ENCODE assay signal across 33 cellular contexts in the genomic region with DNA sequence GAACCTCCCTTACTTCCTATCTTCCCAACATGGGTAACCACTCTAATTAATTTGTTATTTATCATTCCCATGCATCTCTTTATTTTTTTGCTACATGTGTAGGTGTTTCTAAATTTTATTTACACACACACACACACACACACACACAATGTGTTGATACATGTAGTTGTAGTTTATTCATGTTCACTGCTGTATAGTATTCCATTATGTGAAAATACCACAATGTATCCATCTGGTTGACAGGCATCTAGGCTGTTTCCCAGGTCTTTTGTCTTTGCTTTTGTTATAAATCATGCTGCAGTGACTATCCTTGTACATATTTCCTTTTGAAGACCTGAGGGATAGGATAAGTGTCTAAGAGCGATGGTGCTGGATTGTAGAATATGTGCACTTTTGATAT.
"Had no signal": no experiment of that assay in that cellular context is flagged by ENCODE, and none has a peak within 500 bp of the region (broad histone marks: within the 10 kb centered on the region; RNA-seq: fewer than 3 reads in every experiment).

No MANE protein-coding gene starts in this region.

- H3K27me3 ChIP-seq: adrenal gland, ascending aorta, body of pancreas, brain microvascular endothelial cell, cardiac muscle cell had no signal

- H3K27ac ChIP-seq: adrenal gland, ascending aorta, body of pancreas, brain microvascular endothelial cell, breast epithelium, cardiac muscle cell had no signal

- H3K4me3 ChIP-seq: adrenal gland, ascending aorta, body of pancreas, breast epithelium, cardiac muscle cell had no signal

- H3K9me3 ChIP-seq: adrenal gland, ascending aorta, body of pancreas, breast epithelium had no signal

- DNase-seq: activated effector memory CD4-positive, alpha-beta T cell treated with Interleukin-2 at 50 U/mL for 16 hours; activated gamma-delta T cell; activated gamma-delta T cell treated with Interleukin-2 at 50 U/mL for 16 hours; activated naive CD4-positive, alpha-beta T cell; activated naive CD4-positive, alpha-beta T cell treated with anti-CD3 and anti-CD28 coated beads for 36 hours; activated naive CD4-positive, alpha-beta T cell treated with anti-CD3 and anti-CD28 coated beads, Interleukin-2, amount 10 ng/mL, durations not matched to agents 7 days and 5 days; activated naive CD4-positive, alpha-beta T cell treated with anti-CD3 and anti-CD28 coated beads, Interleukin-2, amount 50 U/mL, for 16 hours; activated naive CD4-positive, alpha-beta T cell treated with Interleukin-2 at 50 U/mL for 16 hours; activated naive CD8-positive, alpha-beta T cell treated with anti-CD3 and anti-CD28 coated beads for 36 hours; activated naive CD8-positive, alpha-beta T cell treated with anti-CD3 and anti-CD28 coated beads, Interleukin-2, amount 10 ng/mL, durations not matched to agents 7 days and 5 days; activated naive CD8-positive, alpha-beta T cell treated with anti-CD3 and anti-CD28 coated beads, Interleukin-2, amount 50 U/mL, for 24 hours; activated T-cell treated with anti-CD3 and anti-CD28 coated beads, Interleukin-2, amount 50 U/mL, for 1 hour; activated T-cell treated with anti-CD3 and anti-CD28 coated beads, Interleukin-2, amount 50 U/mL, for 24 hours; activated T-cell treated with anti-CD3 and anti-CD28 coated beads, Interleukin-2, amount 50 U/mL, for 4 hours; activated T-cell treated with anti-CD3 and anti-CD28 coated beads, Interleukin-2, amount 50 U/mL, for 48 hours; activated T-cell treated with anti-CD3 and anti-CD28 coated beads, Interleukin-2, amount 50 U/mL, for 72 hours; adrenal gland; amniotic stem cell; amygdala; anterior cingulate cortex; aorta; body of pancreas; brain microvascular endothelial cell; caudate nucleus; central memory CD4-positive, alpha-beta T cell; cerebellar nuclear complex had no signal

- H3K36me3 ChIP-seq: adrenal gland, ascending aorta, brain microvascular endothelial cell, breast epithelium, cardiac muscle cell had no signal

- H3K4me1 ChIP-seq: adrenal gland, ascending aorta, body of pancreas, breast epithelium had no signal

- FAIRE-seq: astrocyte, bronchial epithelial cell had no signal

- ATAC-seq: activated naive CD4-positive, alpha-beta T cell treated with anti-CD3 and anti-CD28 coated beads, Interleukin-2, amount 50 U/mL, for 72 hours; activated naive CD8-positive, alpha-beta T cell treated with anti-CD3 and anti-CD28 coated beads, Interleukin-2, amount 50 U/mL, for 24 hours; activated T-cell treated with anti-CD3 and anti-CD28 coated beads, Interleukin-2, amount 50 U/mL, for 4 hours; activated T-cell treated with anti-CD3 and anti-CD28 coated beads, Interleukin-2, amount 50 U/mL, for 72 hours; activated T-helper 17 cell treated with anti-CD3 and anti-CD28 coated beads, Interleukin-2, amount 50 U/mL, for 72 hours; body of pancreas had no signal
